ENCODE assay signal across 1 cellular context in the genomic region with DNA sequence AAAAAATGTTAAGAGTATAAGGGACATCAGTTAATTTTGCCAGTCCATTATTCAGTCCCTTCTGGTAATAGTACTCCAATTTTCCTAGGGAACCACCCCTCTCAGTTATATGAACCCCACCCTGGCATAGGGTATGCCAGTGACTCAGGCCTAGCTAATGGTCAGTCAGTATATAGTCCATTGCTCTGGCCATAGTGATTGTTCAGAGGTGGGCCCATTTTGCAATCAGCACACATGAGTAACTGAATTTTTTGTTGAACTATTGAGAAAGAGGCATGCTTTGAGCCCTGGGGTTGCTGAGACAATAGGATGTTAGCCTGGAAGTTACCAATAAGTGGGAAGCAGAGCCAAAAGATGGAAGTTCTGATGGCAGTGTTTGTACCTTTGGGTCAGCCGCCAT.
A peak's percentile ranks its signal among the peaks of the same experiment; 100 is the strongest.
TF ChIP-seq lines count a peak whose summit lies in the region.

No MANE protein-coding gene starts in this region.

TF ChIP-seq in HepG2, 621 proteins besides CTCF, POLR2A, EP300 and RAD21 (continued from another document and continues in another):
- TF ChIP-seq, protein P1, sequence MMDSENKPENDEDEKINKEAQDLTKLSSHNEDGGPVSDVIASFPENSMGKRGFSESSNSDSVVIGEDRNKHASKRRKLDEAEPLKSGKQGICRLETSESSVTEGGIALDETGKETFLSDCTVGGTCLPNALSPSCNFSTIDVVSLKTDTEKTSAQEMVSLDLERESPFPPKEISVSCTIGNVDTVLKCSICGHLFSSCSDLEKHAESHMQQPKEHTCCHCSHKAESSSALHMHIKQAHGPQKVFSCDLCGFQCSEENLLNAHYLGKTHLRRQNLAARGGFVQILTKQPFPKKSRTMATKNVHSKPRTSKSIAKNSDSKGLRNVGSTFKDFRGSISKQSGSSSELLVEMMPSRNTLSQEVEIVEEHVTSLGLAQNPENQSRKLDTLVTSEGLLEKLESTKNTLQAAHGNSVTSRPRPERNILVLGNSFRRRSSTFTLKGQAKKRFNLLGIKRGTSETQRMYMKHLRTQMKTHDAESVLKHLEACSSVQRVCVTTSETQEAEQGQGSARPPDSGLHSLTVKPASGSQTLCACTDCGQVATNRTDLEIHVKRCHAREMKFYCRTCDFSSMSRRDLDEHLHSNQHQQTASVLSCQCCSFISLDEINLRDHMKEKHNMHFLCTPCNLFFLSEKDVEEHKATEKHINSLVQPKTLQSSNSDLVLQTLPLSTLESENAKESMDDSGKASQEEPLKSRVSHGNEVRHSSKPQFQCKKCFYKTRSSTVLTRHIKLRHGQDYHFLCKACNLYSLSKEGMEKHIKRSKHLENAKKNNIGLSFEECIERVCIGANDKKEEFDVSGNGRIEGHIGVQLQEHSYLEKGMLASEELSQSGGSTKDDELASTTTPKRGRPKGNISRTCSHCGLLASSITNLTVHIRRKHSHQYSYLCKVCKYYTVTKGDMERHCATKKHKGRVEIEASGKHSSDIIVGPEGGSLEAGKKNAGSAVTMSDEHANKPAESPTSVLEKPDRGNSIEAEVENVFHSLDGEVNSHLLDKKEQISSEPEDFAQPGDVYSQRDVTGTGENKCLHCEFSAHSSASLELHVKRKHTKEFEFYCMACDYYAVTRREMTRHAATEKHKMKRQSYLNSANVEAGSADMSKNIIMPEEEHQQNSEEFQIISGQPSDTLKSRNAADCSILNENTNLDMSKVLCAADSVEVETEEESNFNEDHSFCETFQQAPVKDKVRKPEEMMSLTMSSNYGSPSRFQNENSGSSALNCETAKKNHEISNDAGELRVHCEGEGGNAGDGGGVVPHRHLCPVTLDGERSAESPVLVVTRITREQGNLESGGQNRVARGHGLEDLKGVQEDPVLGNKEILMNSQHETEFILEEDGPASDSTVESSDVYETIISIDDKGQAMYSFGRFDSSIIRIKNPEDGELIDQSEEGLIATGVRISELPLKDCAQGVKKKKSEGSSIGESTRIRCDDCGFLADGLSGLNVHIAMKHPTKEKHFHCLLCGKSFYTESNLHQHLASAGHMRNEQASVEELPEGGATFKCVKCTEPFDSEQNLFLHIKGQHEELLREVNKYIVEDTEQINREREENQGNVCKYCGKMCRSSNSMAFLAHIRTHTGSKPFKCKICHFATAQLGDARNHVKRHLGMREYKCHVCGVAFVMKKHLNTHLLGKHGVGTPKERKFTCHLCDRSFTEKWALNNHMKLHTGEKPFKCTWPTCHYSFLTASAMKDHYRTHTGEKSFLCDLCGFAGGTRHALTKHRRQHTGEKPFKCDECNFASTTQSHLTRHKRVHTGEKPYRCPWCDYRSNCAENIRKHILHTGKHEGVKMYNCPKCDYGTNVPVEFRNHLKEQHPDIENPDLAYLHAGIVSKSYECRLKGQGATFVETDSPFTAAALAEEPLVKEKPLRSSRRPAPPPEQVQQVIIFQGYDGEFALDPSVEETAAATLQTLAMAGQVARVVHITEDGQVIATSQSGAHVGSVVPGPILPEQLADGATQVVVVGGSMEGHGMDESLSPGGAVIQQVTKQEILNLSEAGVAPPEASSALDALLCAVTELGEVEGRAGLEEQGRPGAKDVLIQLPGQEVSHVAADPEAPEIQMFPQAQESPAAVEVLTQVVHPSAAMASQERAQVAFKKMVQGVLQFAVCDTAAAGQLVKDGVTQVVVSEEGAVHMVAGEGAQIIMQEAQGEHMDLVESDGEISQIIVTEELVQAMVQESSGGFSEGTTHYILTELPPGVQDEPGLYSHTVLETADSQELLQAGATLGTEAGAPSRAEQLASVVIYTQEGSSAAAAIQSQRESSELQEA (CRISPR knock-in tag; IDR thresholded peaks at IDR 0.05; ENCODE audit: not compliant biosample characterization) = no peak
- TF ChIP-seq RARA (CRISPR knock-in tag; IDR thresholded peaks at IDR 0.05) (0 out of 2 replicates have a peak, but pooled peaks have one; percentile 14), JARID2 (CRISPR knock-in tag; IDR thresholded peaks at IDR 0.05; ENCODE audit: insufficient replicate concordance) (no peak), PAX8 (CRISPR knock-in tag; IDR thresholded peaks at IDR 0.05; ENCODE audit: borderline replicate concordance) (no peak), ZNF367 (CRISPR knock-in tag; IDR thresholded peaks at IDR 0.05; ENCODE audit: borderline replicate concordance) (no peak), HDAC2 (CRISPR knock-in tag; IDR thresholded peaks at IDR 0.05) (peak; percentile 51; the same call in 1 of the 2 replicates), KMT2B (CRISPR knock-in tag; IDR thresholded peaks at IDR 0.05) (no peak), KMT2A (CRISPR knock-in tag; IDR thresholded peaks at IDR 0.05) (no peak), ZNF317 (CRISPR knock-in tag; IDR thresholded peaks at IDR 0.05) (no peak), SOX5 (CRISPR knock-in tag; IDR thresholded peaks at IDR 0.05; ENCODE audit: borderline replicate concordance) (peak; percentile 87), NONO (IDR thresholded peaks at IDR 0.05) (no peak), NONO (CRISPR knock-in tag; conservative IDR thresholded peaks at IDR 0.05) (no peak), ZKSCAN1 (IDR thresholded peaks at IDR 0.05; ENCODE audit: low read length) (no peak), SP5 (CRISPR knock-in tag; IDR thresholded peaks at IDR 0.05; ENCODE audit: borderline replicate concordance, low read depth) (peak; percentile 26; the same call in 1 of the 2 replicates), ADNP (CRISPR knock-in tag; IDR thresholded peaks at IDR 0.05) (no peak), ZNF747 (CRISPR knock-in tag; IDR thresholded peaks at IDR 0.05; ENCODE audit: borderline replicate concordance) (no peak), ZBTB7A (CRISPR knock-in tag; IDR thresholded peaks at IDR 0.05) (no peak), CHCHD3 (CRISPR knock-in tag; IDR thresholded peaks at IDR 0.05) (no peak), ISL2 (CRISPR knock-in tag; IDR thresholded peaks at IDR 0.05) (0 out of 2 replicates have a peak, but pooled peaks have one; percentile 31), ZNF709 (CRISPR knock-in tag; IDR thresholded peaks at IDR 0.05) (no peak), SALL1 (CRISPR knock-in tag; IDR thresholded peaks at IDR 0.05) (peak; percentile 42; the same call in 1 of the 2 replicates), ZNF780A (CRISPR knock-in tag; IDR thresholded peaks at IDR 0.05) (no peak), ZNF850 (CRISPR knock-in tag; conservative IDR thresholded peaks at IDR 0.05) (no peak), RFXANK (CRISPR knock-in tag; IDR thresholded peaks at IDR 0.05) (no peak), TARDBP (CRISPR knock-in tag; IDR thresholded peaks at IDR 0.05) (no peak), ZNF775 (CRISPR knock-in tag; IDR thresholded peaks at IDR 0.05; ENCODE audit: borderline replicate concordance) (no peak), ZNF629 (CRISPR knock-in tag; conservative IDR thresholded peaks at IDR 0.05) (0 out of 2 replicates have a peak, but pooled peaks have one; percentile 14), LCORL (IDR thresholded peaks at IDR 0.05) (no peak), LCORL (CRISPR knock-in tag; IDR thresholded peaks at IDR 0.05) (no peak), RORA (CRISPR knock-in tag; IDR thresholded peaks at IDR 0.05) (no peak), TBX3 (IDR thresholded peaks at IDR 0.05; ENCODE audit: borderline replicate concordance) (no peak), RFX5 (IDR thresholded peaks at IDR 0.05; ENCODE audit: low read depth, low read length) (no peak), SAP130 (CRISPR knock-in tag; IDR thresholded peaks at IDR 0.05; ENCODE audit: low read depth) (peak; percentile 54; the same call in 1 of the 2 replicates), SOX6 (IDR thresholded peaks at IDR 0.05) (no peak), SOX6 (CRISPR knock-in tag; IDR thresholded peaks at IDR 0.05) (peak; percentile 90)
- TF ChIP-seq, protein P2, sequence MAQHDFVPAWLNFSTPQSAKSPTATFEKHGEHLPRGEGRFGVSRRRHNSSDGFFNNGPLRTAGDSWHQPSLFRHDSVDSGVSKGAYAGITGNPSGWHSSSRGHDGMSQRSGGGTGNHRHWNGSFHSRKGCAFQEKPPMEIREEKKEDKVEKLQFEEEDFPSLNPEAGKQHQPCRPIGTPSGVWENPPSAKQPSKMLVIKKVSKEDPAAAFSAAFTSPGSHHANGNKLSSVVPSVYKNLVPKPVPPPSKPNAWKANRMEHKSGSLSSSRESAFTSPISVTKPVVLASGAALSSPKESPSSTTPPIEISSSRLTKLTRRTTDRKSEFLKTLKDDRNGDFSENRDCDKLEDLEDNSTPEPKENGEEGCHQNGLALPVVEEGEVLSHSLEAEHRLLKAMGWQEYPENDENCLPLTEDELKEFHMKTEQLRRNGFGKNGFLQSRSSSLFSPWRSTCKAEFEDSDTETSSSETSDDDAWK (CRISPR knock-in tag; IDR thresholded peaks at IDR 0.05) = no peak
- TF ChIP-seq, protein P3, sequence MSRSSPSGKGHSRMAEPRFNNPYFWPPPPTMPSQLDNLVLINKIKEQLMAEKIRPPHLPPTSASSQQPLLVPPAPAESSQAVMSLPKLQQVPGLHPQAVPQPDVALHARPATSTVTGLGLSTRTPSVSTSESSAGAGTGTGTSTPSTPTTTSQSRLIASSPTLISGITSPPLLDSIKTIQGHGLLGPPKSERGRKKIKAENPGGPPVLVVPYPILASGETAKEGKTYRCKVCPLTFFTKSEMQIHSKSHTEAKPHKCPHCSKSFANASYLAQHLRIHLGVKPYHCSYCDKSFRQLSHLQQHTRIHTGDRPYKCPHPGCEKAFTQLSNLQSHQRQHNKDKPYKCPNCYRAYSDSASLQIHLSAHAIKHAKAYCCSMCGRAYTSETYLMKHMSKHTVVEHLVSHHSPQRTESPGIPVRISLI (CRISPR knock-in tag; IDR thresholded peaks at IDR 0.05; ENCODE audit: borderline replicate concordance) = peak; percentile 69
- TF ChIP-seq, protein P4, sequence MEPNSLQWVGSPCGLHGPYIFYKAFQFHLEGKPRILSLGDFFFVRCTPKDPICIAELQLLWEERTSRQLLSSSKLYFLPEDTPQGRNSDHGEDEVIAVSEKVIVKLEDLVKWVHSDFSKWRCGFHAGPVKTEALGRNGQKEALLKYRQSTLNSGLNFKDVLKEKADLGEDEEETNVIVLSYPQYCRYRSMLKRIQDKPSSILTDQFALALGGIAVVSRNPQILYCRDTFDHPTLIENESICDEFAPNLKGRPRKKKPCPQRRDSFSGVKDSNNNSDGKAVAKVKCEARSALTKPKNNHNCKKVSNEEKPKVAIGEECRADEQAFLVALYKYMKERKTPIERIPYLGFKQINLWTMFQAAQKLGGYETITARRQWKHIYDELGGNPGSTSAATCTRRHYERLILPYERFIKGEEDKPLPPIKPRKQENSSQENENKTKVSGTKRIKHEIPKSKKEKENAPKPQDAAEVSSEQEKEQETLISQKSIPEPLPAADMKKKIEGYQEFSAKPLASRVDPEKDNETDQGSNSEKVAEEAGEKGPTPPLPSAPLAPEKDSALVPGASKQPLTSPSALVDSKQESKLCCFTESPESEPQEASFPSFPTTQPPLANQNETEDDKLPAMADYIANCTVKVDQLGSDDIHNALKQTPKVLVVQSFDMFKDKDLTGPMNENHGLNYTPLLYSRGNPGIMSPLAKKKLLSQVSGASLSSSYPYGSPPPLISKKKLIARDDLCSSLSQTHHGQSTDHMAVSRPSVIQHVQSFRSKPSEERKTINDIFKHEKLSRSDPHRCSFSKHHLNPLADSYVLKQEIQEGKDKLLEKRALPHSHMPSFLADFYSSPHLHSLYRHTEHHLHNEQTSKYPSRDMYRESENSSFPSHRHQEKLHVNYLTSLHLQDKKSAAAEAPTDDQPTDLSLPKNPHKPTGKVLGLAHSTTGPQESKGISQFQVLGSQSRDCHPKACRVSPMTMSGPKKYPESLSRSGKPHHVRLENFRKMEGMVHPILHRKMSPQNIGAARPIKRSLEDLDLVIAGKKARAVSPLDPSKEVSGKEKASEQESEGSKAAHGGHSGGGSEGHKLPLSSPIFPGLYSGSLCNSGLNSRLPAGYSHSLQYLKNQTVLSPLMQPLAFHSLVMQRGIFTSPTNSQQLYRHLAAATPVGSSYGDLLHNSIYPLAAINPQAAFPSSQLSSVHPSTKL (CRISPR knock-in tag; IDR thresholded peaks at IDR 0.05) = peak; percentile 70
- TF ChIP-seq, protein P5, sequence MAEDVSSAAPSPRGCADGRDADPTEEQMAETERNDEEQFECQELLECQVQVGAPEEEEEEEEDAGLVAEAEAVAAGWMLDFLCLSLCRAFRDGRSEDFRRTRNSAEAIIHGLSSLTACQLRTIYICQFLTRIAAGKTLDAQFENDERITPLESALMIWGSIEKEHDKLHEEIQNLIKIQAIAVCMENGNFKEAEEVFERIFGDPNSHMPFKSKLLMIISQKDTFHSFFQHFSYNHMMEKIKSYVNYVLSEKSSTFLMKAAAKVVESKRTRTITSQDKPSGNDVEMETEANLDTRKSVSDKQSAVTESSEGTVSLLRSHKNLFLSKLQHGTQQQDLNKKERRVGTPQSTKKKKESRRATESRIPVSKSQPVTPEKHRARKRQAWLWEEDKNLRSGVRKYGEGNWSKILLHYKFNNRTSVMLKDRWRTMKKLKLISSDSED (CRISPR knock-in tag; IDR thresholded peaks at IDR 0.05) = no peak
- TF ChIP-seq, protein P6, sequence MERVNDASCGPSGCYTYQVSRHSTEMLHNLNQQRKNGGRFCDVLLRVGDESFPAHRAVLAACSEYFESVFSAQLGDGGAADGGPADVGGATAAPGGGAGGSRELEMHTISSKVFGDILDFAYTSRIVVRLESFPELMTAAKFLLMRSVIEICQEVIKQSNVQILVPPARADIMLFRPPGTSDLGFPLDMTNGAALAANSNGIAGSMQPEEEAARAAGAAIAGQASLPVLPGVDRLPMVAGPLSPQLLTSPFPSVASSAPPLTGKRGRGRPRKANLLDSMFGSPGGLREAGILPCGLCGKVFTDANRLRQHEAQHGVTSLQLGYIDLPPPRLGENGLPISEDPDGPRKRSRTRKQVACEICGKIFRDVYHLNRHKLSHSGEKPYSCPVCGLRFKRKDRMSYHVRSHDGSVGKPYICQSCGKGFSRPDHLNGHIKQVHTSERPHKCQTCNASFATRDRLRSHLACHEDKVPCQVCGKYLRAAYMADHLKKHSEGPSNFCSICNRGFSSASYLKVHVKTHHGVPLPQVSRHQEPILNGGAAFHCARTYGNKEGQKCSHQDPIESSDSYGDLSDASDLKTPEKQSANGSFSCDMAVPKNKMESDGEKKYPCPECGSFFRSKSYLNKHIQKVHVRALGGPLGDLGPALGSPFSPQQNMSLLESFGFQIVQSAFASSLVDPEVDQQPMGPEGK (CRISPR knock-in tag; IDR thresholded peaks at IDR 0.05) = 0 out of 2 replicates have a peak, but pooled peaks have one; percentile 19
- TF ChIP-seq, protein P7, sequence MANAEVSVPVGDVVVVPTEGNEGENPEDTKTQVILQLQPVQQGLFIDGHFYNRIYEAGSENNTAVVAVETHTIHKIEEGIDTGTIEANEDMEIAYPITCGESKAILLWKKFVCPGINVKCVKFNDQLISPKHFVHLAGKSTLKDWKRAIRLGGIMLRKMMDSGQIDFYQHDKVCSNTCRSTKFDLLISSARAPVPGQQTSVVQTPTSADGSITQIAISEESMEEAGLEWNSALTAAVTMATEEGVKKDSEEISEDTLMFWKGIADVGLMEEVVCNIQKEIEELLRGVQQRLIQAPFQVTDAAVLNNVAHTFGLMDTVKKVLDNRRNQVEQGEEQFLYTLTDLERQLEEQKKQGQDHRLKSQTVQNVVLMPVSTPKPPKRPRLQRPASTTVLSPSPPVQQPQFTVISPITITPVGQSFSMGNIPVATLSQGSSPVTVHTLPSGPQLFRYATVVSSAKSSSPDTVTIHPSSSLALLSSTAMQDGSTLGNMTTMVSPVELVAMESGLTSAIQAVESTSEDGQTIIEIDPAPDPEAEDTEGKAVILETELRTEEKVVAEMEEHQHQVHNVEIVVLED (CRISPR knock-in tag; IDR thresholded peaks at IDR 0.05; ENCODE audit: borderline replicate concordance) = no peak
- TF ChIP-seq, protein P8, sequence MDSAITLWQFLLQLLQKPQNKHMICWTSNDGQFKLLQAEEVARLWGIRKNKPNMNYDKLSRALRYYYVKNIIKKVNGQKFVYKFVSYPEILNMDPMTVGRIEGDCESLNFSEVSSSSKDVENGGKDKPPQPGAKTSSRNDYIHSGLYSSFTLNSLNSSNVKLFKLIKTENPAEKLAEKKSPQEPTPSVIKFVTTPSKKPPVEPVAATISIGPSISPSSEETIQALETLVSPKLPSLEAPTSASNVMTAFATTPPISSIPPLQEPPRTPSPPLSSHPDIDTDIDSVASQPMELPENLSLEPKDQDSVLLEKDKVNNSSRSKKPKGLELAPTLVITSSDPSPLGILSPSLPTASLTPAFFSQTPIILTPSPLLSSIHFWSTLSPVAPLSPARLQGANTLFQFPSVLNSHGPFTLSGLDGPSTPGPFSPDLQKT (CRISPR knock-in tag; IDR thresholded peaks at IDR 0.05; ENCODE audit: borderline replicate concordance) = no peak
